In genomic region chr7:22179442-22179879, GRCh38 we compare ENCODE assay signal across 17 cellular contexts.
DNase-seq lines count a peak whose midpoint lies in the region; ATAC-seq and TF ChIP-seq lines count a peak whose summit lies in the region.
"Had no signal": no experiment of that assay in that cellular context is flagged by ENCODE, and none has a peak within 500 bp of the region (broad histone marks: within the 10 kb centered on the region; RNA-seq: fewer than 3 reads in every experiment).

No MANE protein-coding gene starts in this region.

- ATAC-seq in gastrocnemius medialis: no peak

- no peak overlapping the region for H4K91ac ChIP-seq in trophoblast cell (ENCODE audit: low read depth, low read length)

- peak; percentile 30 for DNase-seq in HT1080 (ENCODE audit: low read depth)
- DNase-seq in amniotic epithelial cell (ENCODE audit: low read depth): peak; percentile 44
- peak; percentile 31 for DNase-seq in fibroblast of the aortic adventitia (ENCODE audit: low read depth)
- DNase-seq in trophoblast cell: peak; percentile 14 to 48
- DNase-seq in midbrain (lab: John Stamatoyannopoulos, UW): no peak
- DNase-seq in gastrocnemius medialis: no peak
- DNase-seq in NCI-H187 (lab: John Stamatoyannopoulos, UW): no peak
- DNase-seq: ACHN, COR-L47, DMS153, KG1, NCI-H1105, NCI-H1694, NCI-H2107, NCI-H226, NCI-H526, SHP77 treated with DMSO at 0.1 percent for 48 hours had no signal

- intact Hi-C loops in gastrocnemius medialis (cut with DNase I; ENCODE audit: low total_unique reads): no loop called here

- no peak overlapping the region for H4K8ac ChIP-seq in trophoblast cell (ENCODE audit: low read depth, low read length)

- H2AFZ ChIP-seq in trophoblast cell (ENCODE audit: insufficient read depth, low read length, poor library complexity): no peak overlapping the region

- no peak overlapping the region for H3K9ac ChIP-seq in trophoblast cell (ENCODE audit: low read length)

- no peak overlapping the region for H2BK12ac ChIP-seq in trophoblast cell (ENCODE audit: low read length)

- no peaks in the 10 kb centered on the region for H3K27me3 ChIP-seq in trophoblast cell (ENCODE audit: insufficient read depth, low read length)
- H3K27me3 ChIP-seq in gastrocnemius medialis: no peaks in the 10 kb centered on the region

- no peak for TF ChIP-seq POLR2A in gastrocnemius medialis (IDR thresholded peaks at IDR 0.05)

- H3K36me3 ChIP-seq in trophoblast cell (ENCODE audit: control insufficient read depth in 1 of 2, insufficient read depth in 2 of 2, low read length in 2 of 2) (no peaks in the 10 kb centered on the region), gastrocnemius medialis (no peaks in the 10 kb centered on the region)

- whole genome bisulfite sequencing in trophoblast cell (ENCODE audit: extremely low coverage, insufficient coverage, insufficient read length): no CpG with 5 or more reads among the region's 4 CpGs

- H3K4ac ChIP-seq in trophoblast cell (ENCODE audit: low read depth, low read length): no peak overlapping the region

- TF ChIP-seq CTCF in fibroblast of the aortic adventitia (IDR thresholded peaks at IDR 0.05; ENCODE audit: insufficient read depth, low read length): no peak
- no peak for TF ChIP-seq CTCF in gastrocnemius medialis (IDR thresholded peaks at IDR 0.05 in 4 of 5, conservative IDR thresholded peaks at IDR 0.05 in 1 of 5)

- no peak overlapping the region for H4K12ac ChIP-seq in trophoblast cell (ENCODE audit: low read depth, low read length)

- no peak overlapping the region for H3K18ac ChIP-seq in trophoblast cell (ENCODE audit: low read length)

- H3K14ac ChIP-seq in trophoblast cell (ENCODE audit: low read length): no peak overlapping the region

- no peak overlapping the region for H3K4me2 ChIP-seq in trophoblast cell (ENCODE audit: low read length)

- no peak overlapping the region for H2BK120ac ChIP-seq in trophoblast cell (ENCODE audit: insufficient read depth, low read length, poor library complexity)

- no peaks in the 10 kb centered on the region for H3K4me1 ChIP-seq in trophoblast cell (ENCODE audit: control insufficient read depth in 1 of 2, insufficient read depth in 2 of 2, low read length in 2 of 2)
- no peaks in the 10 kb centered on the region for H3K4me1 ChIP-seq in gastrocnemius medialis

- no peak overlapping the region for H2AK5ac ChIP-seq in trophoblast cell (ENCODE audit: low read length)

- H3K79me2 ChIP-seq in trophoblast cell (ENCODE audit: control insufficient read depth, insufficient read depth, low read length, poor library complexity): no peaks in the 10 kb centered on the region

- no peaks in the 10 kb centered on the region for H3K9me3 ChIP-seq in trophoblast cell (ENCODE audit: insufficient read depth, low read depth, low read length)
- H3K9me3 ChIP-seq in gastrocnemius medialis: no peaks in the 10 kb centered on the region

- no peaks in the 10 kb centered on the region for H3K79me1 ChIP-seq in trophoblast cell (ENCODE audit: low read length)

- H3K23ac ChIP-seq in trophoblast cell (ENCODE audit: low read length): no peak overlapping the region

- in situ Hi-C loops in gastrocnemius medialis (cut with MboI; ENCODE audit: low sequenced_read_pairs in 4 of 4): no loop called here

- H3K27ac ChIP-seq in trophoblast cell (ENCODE audit: low read depth, low read length): no peak overlapping the region
- no peak overlapping the region for H3K27ac ChIP-seq in gastrocnemius medialis

- H3K4me3 ChIP-seq in fibroblast of the aortic adventitia (ENCODE audit: low read depth, low read length) (no peak overlapping the region), trophoblast cell (ENCODE audit: low read depth, low read length) (no peak overlapping the region), gastrocnemius medialis (no peak overlapping the region)

- H2BK5ac ChIP-seq in trophoblast cell (ENCODE audit: low read depth, low read length, poor library complexity): no peak overlapping the region

Comparison
In these comparisons a context has a peak if more than half of its experiments do, and no peak if none do; other contexts are left out.
1. DNase-seq: peak in HT1080 (single experiment), amniotic epithelial cell (single experiment), fibroblast of the aortic adventitia (single experiment) and trophoblast cell (2 of 2); none in midbrain (single experiment), gastrocnemius medialis (0 of 2) and NCI-H187 (0 of 2).